ENCODE assay signal across 8 cellular contexts in genomic region chr13:36418022-36418805, GRCh38. TPM values are rescaled to one million over a fixed set of nuclear protein-coding genes. Genes with fewer than 3 reads are reported as not detected.
DNase-seq lines count a peak whose midpoint lies in the region; ATAC-seq and TF ChIP-seq lines count a peak whose summit lies in the region.

No MANE protein-coding gene starts in this region.

- TF ChIP-seq POLR2A in GM18505 (IDR thresholded peaks at IDR 0.05; ENCODE audit: borderline replicate concordance, extremely low read depth, insufficient read depth, insufficient read length), result no peak
- no peak for TF ChIP-seq POLR2A in stomach (IDR thresholded peaks at IDR 0.05)

- H3K4me1 ChIP-seq in skeletal muscle satellite cell (ENCODE audit: control insufficient read depth, insufficient read depth, low read length) (peaks cover 16% of the 10 kb centered on the region), stomach (peaks cover 0 to 20% (median 9%) of the 10 kb centered on the region in 4 donors)

- ATAC-seq in GM18505 (IDR thresholded peaks at IDR 0.05; ENCODE audit: unreplicated experiment), result peak; percentile 93

- peak overlapping the region; percentile 76 for H3K4me2 ChIP-seq in skeletal muscle satellite cell (ENCODE audit: low read length)

- H3K36me3 ChIP-seq in brain microvascular endothelial cell (replicated peaks), result no peaks in the 10 kb centered on the region
- H3K36me3 ChIP-seq in skeletal muscle satellite cell (ENCODE audit: insufficient read depth, low read length), result no peaks in the 10 kb centered on the region
- H3K36me3 ChIP-seq in stomach, result no peaks in the 10 kb centered on the region

- H3K4me3 ChIP-seq in HFF-Myc (replicated peaks; ENCODE audit: low read depth, low read length) (0 out of 2 replicates have a peak overlapping the region, but pooled peaks have one; percentile 7), brain microvascular endothelial cell (ENCODE audit: low read depth, low read length) (peak overlapping the region; percentile 31), skeletal muscle satellite cell (ENCODE audit: low read length) (peak overlapping the region; percentile 54), stomach (no peak overlapping the region)

- TF ChIP-seq CTCF in HFF-Myc (IDR thresholded peaks at IDR 0.05; ENCODE audit: low read depth, low read length, missing control alignments) (no peak), brain microvascular endothelial cell (IDR thresholded peaks at IDR 0.05; ENCODE audit: low read depth, low read length, missing control alignments) (no peak), stomach (IDR thresholded peaks at IDR 0.05) (no peak)

- intact Hi-C loops in stomach (cut with DNase I; ENCODE audit: low total_unique reads), result no loop called here

- no peak for TF ChIP-seq EP300 in stomach (IDR thresholded peaks at IDR 0.05)

- peak overlapping the region; percentile 43 for H3K9ac ChIP-seq in skeletal muscle satellite cell (ENCODE audit: low read depth, low read length)

- peak; percentile 22 for DNase-seq in HFF-Myc (ENCODE audit: extremely low read depth, low read depth)
- peak; percentile 99 for DNase-seq in MV-4-11 (lab: John Stamatoyannopoulos, UW)
- peak; percentile 64 for DNase-seq in brain microvascular endothelial cell
- DNase-seq in NCI-H524 treated with DMSO at 0.1 percent for 48 hours (lab: John Stamatoyannopoulos, UW), result no peak
- DNase-seq in stimulated activated CD4-positive, alpha-beta T cell treated with anti-CD3 and anti-CD28 coated beads, Interleukin-15, amount 100 ng/mL, for 24 hours, result no peak
- no peak for DNase-seq in stomach

- H3K27ac ChIP-seq in brain microvascular endothelial cell, result peak overlapping the region; percentile 68
- H3K27ac ChIP-seq in stomach, result no peak overlapping the region

- in situ Hi-C loops in brain microvascular endothelial cell (cut with HindIII; ENCODE audit: low pct_ligation_motif_present, low sequenced_read_pairs), result no loop called here

- H3K27me3 ChIP-seq in brain microvascular endothelial cell (replicated peaks) (no peaks in the 10 kb centered on the region), skeletal muscle satellite cell (ENCODE audit: control insufficient read depth, insufficient read depth, low read length) (no peaks in the 10 kb centered on the region), stomach (peaks cover 0 to 4% (median 0%) of the 10 kb centered on the region in 3 donors)

- 22 to 36% (median 31%) methylated on average over 9 of the region's 9 CpGs for WGBS in stomach, 5 donors

- no peaks in the 10 kb centered on the region for H3K9me3 ChIP-seq in skeletal muscle satellite cell (replicated peaks; ENCODE audit: low read length)
- peaks cover 0 to 5% (median 2%) of the 10 kb centered on the region in 4 donors for H3K9me3 ChIP-seq in stomach

RNA-seq across cellular contexts. Expression of gene CCNA1, which starts 14.1 kb away (rescaled TPM):
- total RNA-seq in skeletal muscle satellite cell (2012; rRNA removed), result under 0.01 and 1.5 TPM in 2 replicates
- 1 to 10 TPM in 1 of 5 donors, not detected in 4; 1.8 TPM for total RNA-seq in stomach
- under 1 TPM; 0.23 to 0.92 (median 0.68) TPM for polyA plus RNA-seq in stomach

Comparison
In these comparisons a context has a peak if more than half of its experiments do, and no peak if none do; other contexts are left out.
1. DNase-seq: peak in HFF-Myc (single experiment), MV-4-11 (single experiment) and brain microvascular endothelial cell (single experiment); none in NCI-H524 treated with DMSO at 0.1 percent for 48 hours (single experiment), stimulated activated CD4-positive, alpha-beta T cell treated with anti-CD3 and anti-CD28 coated beads, Interleukin-15, amount 100 ng/mL, for 24 hours (single experiment) and stomach (single experiment).
2. H3K4me3 ChIP-seq: peak in HFF-Myc (single experiment), brain microvascular endothelial cell (single experiment) and skeletal muscle satellite cell (single experiment); none in stomach (0 of 4).